In genomic region chr10:77391605-77392235, GRCh38 we compare ENCODE assay signal across 9 cellular contexts.
DNase-seq lines count a peak whose midpoint lies in the region; ATAC-seq, FAIRE-seq and TF ChIP-seq lines count a peak whose summit lies in the region.
"Had no signal": no experiment of that assay in that cellular context is flagged by ENCODE, and none has a peak within 500 bp of the region (broad histone marks: within the 10 kb centered on the region; RNA-seq: fewer than 3 reads in every experiment).

No MANE protein-coding gene starts in this region.

- no peak for FAIRE-seq in D721Med (lab: Jason Lieb, UNC)

- no peaks in the 10 kb centered on the region for H3K27me3 Mint-ChIP-seq in chondrocyte (ENCODE audit: low read depth)
- peaks cover 10% of the 10 kb centered on the region for H3K27me3 Mint-ChIP-seq in activated T-helper 1 cell treated with anti-CD3 and anti-CD28 coated beads, Interleukin-12 subunit alpha, Interleukin-12 subunit beta, Interleukin-2, Interleukin-4 antibody, amounts not matched to agents 30 ng/mL and 10 ng/mL and 1 ng/mL, durations not matched to agents 14 hours and 24 hours and 36 hours (ENCODE audit: insufficient read depth)

- H2AFZ ChIP-seq in PC-3 (ENCODE audit: low read length): peak overlapping the region; percentile 63

- POLR2A ChIA-PET in PC-3 (lab: Charles Lee; ENCODE audit: unreplicated experiment): interaction anchor here (0.6 to 1.7 kb wide), 3 partner anchors 122 to 247 kb away, joined by 3 to 8 read pairs (median 6); no protein-coding TSS in a partner anchor

- peak overlapping the region; percentile 6 for H3K4me3 Mint-ChIP-seq in chondrocyte (ENCODE audit: unreplicated experiment)
- no peak overlapping the region for H3K4me3 Mint-ChIP-seq in activated T-helper 1 cell treated with anti-CD3 and anti-CD28 coated beads, Interleukin-12 subunit alpha, Interleukin-12 subunit beta, Interleukin-2, Interleukin-4 antibody, amounts not matched to agents 30 ng/mL and 10 ng/mL and 1 ng/mL, durations not matched to agents 14 hours and 24 hours and 36 hours
- H3K4me3 Mint-ChIP-seq: stimulated activated naive CD8-positive, alpha-beta T cell treated with anti-CD3 and anti-CD28 coated beads, Interleukin-15, Interleukin-2, amounts not matched to agents 100 ng/mL and 50 ng/mL, for 24 hours had no signal

- no peak for DNase-seq in D721Med (ENCODE audit: insufficient read length, low spot score)
- DNase-seq in HL-60 (ENCODE audit: low read depth in 1 of 2, low spot score in 1 of 2): peak; percentile 26 to 42
- peak; percentile 100 for DNase-seq in PC-3
- DNase-seq in chondrocyte (ENCODE audit: low spot score): no peak
- DNase-seq in left lobe of liver (ENCODE audit: low spot score): peak; percentile 74
- peak; percentile 68 for DNase-seq in stimulated activated naive CD8-positive, alpha-beta T cell treated with anti-CD3 and anti-CD28 coated beads, Interleukin-15, Interleukin-2, amounts not matched to agents 100 U/mL and 50 U/mL, for 24 hours
- DNase-seq in activated T-helper 1 cell treated with anti-CD3 and anti-CD28 coated beads, Interleukin-12 subunit alpha, Interleukin-12 subunit beta, Interleukin-2, Interleukin-4 antibody, amounts not matched to agents 30 ng/mL and 10 ng/mL and 1 ng/mL, durations not matched to agents 14 hours and 24 hours and 36 hours (ENCODE audit: low spot score): no peak

- intact Hi-C loops in PC-3 (cut with micrococcal nuclease): loop anchor here (1.0 to 5.0 kb wide), 16 partner anchors 25 to 366 kb away; no protein-coding TSS in a partner anchor
- intact Hi-C loops in activated T-helper 1 cell treated with anti-CD3 and anti-CD28 coated beads, Interleukin-12 subunit alpha, Interleukin-12 subunit beta, Interleukin-2, Interleukin-4 antibody, amounts not matched to agents 30 ng/mL and 10 ng/mL and 1 ng/mL, durations not matched to agents 14 hours and 24 hours and 36 hours (cut with micrococcal nuclease): loop anchor here (1.0 kb wide), 1 partner anchor 250 kb away; no protein-coding TSS in a partner anchor

- peaks cover 41% of the 10 kb centered on the region for H3K79me2 ChIP-seq in PC-3 (ENCODE audit: low read length)

- no peak overlapping the region for H3K4me3 ChIP-seq in HL-60 (replicated peaks; ENCODE audit: insufficient read depth, low read length)
- peak overlapping the region; percentile 10; the same call in 1 of the 2 replicates for H3K4me3 ChIP-seq in PC-3 (ENCODE audit: low read length)

- H4K20me1 ChIP-seq in PC-3 (ENCODE audit: low read length): no peaks in the 10 kb centered on the region

- H3K9me3 Mint-ChIP-seq in chondrocyte (ENCODE audit: low read depth): no peaks in the 10 kb centered on the region
- no peaks in the 10 kb centered on the region for H3K9me3 Mint-ChIP-seq in activated T-helper 1 cell treated with anti-CD3 and anti-CD28 coated beads, Interleukin-12 subunit alpha, Interleukin-12 subunit beta, Interleukin-2, Interleukin-4 antibody, amounts not matched to agents 30 ng/mL and 10 ng/mL and 1 ng/mL, durations not matched to agents 14 hours and 24 hours and 36 hours
- H3K9me3 Mint-ChIP-seq: stimulated activated naive CD8-positive, alpha-beta T cell treated with anti-CD3 and anti-CD28 coated beads, Interleukin-15, Interleukin-2, amounts not matched to agents 100 ng/mL and 50 ng/mL, for 24 hours had no signal

- CTCF ChIA-PET in PC-3 (lab: Charles Lee): interaction anchor here (0.5 to 2.5 kb wide), 35 partner anchors 8 to 320 kb away, joined by 3 to 31 read pairs (median 6); no protein-coding TSS in a partner anchor

- H3K27ac ChIP-seq in HL-60 (replicated peaks) (no peak overlapping the region), PC-3 (ENCODE audit: low read length) (peak overlapping the region; percentile 84)

- H3K4me1 ChIP-seq in PC-3 (ENCODE audit: insufficient read depth, low read length): peaks cover 89% of the 10 kb centered on the region

- no peaks in the 10 kb centered on the region for H3K36me3 ChIP-seq in PC-3 (ENCODE audit: low read depth, low read length)

- H3K9ac ChIP-seq in PC-3 (ENCODE audit: low read length): peak overlapping the region; percentile 46

- BruUV-seq in PC-3 (replicated peaks; lab: Mats Ljungman, UMichigan): no TSS peak

- H3K36me3 Mint-ChIP-seq in chondrocyte (ENCODE audit: low read depth): no peaks in the 10 kb centered on the region
- no peaks in the 10 kb centered on the region for H3K36me3 Mint-ChIP-seq in activated T-helper 1 cell treated with anti-CD3 and anti-CD28 coated beads, Interleukin-12 subunit alpha, Interleukin-12 subunit beta, Interleukin-2, Interleukin-4 antibody, amounts not matched to agents 30 ng/mL and 10 ng/mL and 1 ng/mL, durations not matched to agents 14 hours and 24 hours and 36 hours (ENCODE audit: low read depth)

- no peaks in the 10 kb centered on the region for H3K9me2 ChIP-seq in PC-3 (replicated peaks; ENCODE audit: low read length)

- peak; percentile 86 for TF ChIP-seq CTCF in D721Med (IDR thresholded peaks at IDR 0.05; ENCODE audit: insufficient read depth, missing control alignments)
- peak; percentile 14 for TF ChIP-seq CTCF in HL-60 (IDR thresholded peaks at IDR 0.05; ENCODE audit: insufficient read depth, low read length)
- peak; percentile 97 for TF ChIP-seq CTCF in PC-3 (conservative IDR thresholded peaks at IDR 0.05; ENCODE audit: low read depth, low read length)
- peak; percentile 82 for TF ChIP-seq CTCF in chondrocyte (IDR thresholded peaks at IDR 0.05)

- H3K4me2 ChIP-seq in PC-3 (ENCODE audit: low read length): peak overlapping the region; percentile 62

- H3K27ac Mint-ChIP-seq in chondrocyte (ENCODE audit: unreplicated experiment): peak overlapping the region; percentile 97
- no peak overlapping the region for H3K27ac Mint-ChIP-seq in activated T-helper 1 cell treated with anti-CD3 and anti-CD28 coated beads, Interleukin-12 subunit alpha, Interleukin-12 subunit beta, Interleukin-2, Interleukin-4 antibody, amounts not matched to agents 30 ng/mL and 10 ng/mL and 1 ng/mL, durations not matched to agents 14 hours and 24 hours and 36 hours
- H3K27ac Mint-ChIP-seq: stimulated activated naive CD8-positive, alpha-beta T cell treated with anti-CD3 and anti-CD28 coated beads, Interleukin-15, Interleukin-2, amounts not matched to agents 100 ng/mL and 50 ng/mL, for 24 hours had no signal

- H3K4me1 Mint-ChIP-seq in chondrocyte (ENCODE audit: low read depth): peaks cover 83% of the 10 kb centered on the region
- peaks cover 3% of the 10 kb centered on the region for H3K4me1 Mint-ChIP-seq in activated T-helper 1 cell treated with anti-CD3 and anti-CD28 coated beads, Interleukin-12 subunit alpha, Interleukin-12 subunit beta, Interleukin-2, Interleukin-4 antibody, amounts not matched to agents 30 ng/mL and 10 ng/mL and 1 ng/mL, durations not matched to agents 14 hours and 24 hours and 36 hours (ENCODE audit: low read depth)

- peaks cover 29% of the 10 kb centered on the region for H3F3A ChIP-seq in PC-3 (ENCODE audit: low read length, unreplicated experiment)

- ATAC-seq in PC-3 (peak; percentile 25), left lobe of liver (peak; percentile 90), HG03159 (IDR thresholded peaks at IDR 0.05; ENCODE audit: unreplicated experiment) (no peak)
- ATAC-seq in stimulated activated naive CD8-positive, alpha-beta T cell treated with anti-CD3 and anti-CD28 coated beads, Interleukin-15, Interleukin-2, amounts not matched to agents 100 U/mL and 50 U/mL, for 24 hours: no peak

- no peaks in the 10 kb centered on the region for H3K9me3 ChIP-seq in PC-3 (ENCODE audit: low read length)

- H3K27me3 ChIP-seq in HL-60 (ENCODE audit: insufficient read depth, poor library complexity, severe bottlenecking) (peaks cover 8% of the 10 kb centered on the region), PC-3 (ENCODE audit: low read length) (no peaks in the 10 kb centered on the region)

Comparison
In these comparisons a context has a peak if more than half of its experiments do, and no peak if none do; other contexts are left out.
1. DNase-seq: peak in HL-60 (2 of 2), PC-3 (single experiment), left lobe of liver (single experiment) and stimulated activated naive CD8-positive, alpha-beta T cell treated with anti-CD3 and anti-CD28 coated beads, Interleukin-15, Interleukin-2, amounts not matched to agents 100 U/mL and 50 U/mL, for 24 hours (single experiment); none in D721Med (single experiment), chondrocyte (single experiment) and activated T-helper 1 cell treated with anti-CD3 and anti-CD28 coated beads, Interleukin-12 subunit alpha, Interleukin-12 subunit beta, Interleukin-2, Interleukin-4 antibody, amounts not matched to agents 30 ng/mL and 10 ng/mL and 1 ng/mL, durations not matched to agents 14 hours and 24 hours and 36 hours (single experiment).
2. CTCF ChIP-seq: peak in every context shown above with its lines; median percentile 97 in PC-3; 86 in D721Med; 82 in chondrocyte; 14 in HL-60.
3. ATAC-seq: peak in PC-3 (single experiment) and left lobe of liver (single experiment); none in stimulated activated naive CD8-positive, alpha-beta T cell treated with anti-CD3 and anti-CD28 coated beads, Interleukin-15, Interleukin-2, amounts not matched to agents 100 U/mL and 50 U/mL, for 24 hours (single experiment) and HG03159 (single experiment).